In genomic region chr1:226870026-226870322, GRCh38 we compare ENCODE assay signal across 8 cellular contexts. TPM values are rescaled to one million over a fixed set of nuclear protein-coding genes. Genes with fewer than 3 reads are reported as not detected.
DNase-seq lines count a peak whose midpoint lies in the region; ATAC-seq, FAIRE-seq and TF ChIP-seq lines count a peak whose summit lies in the region.

No MANE protein-coding gene starts in this region.

- H3K9me3 ChIP-seq in CD4-positive, alpha-beta memory T cell (ENCODE audit: control insufficient read depth in 1 of 2, low read length in 2 of 2): no peaks in the 10 kb centered on the region
- H3K9me3 ChIP-seq in OCI-LY3 (ENCODE audit: insufficient read depth, low read length): no peaks in the 10 kb centered on the region

- H3K36me3 Mint-ChIP-seq in CD4-positive, alpha-beta memory T cell: no peaks in the 10 kb centered on the region
- peaks cover under 1% of the 10 kb centered on the region for H3K36me3 Mint-ChIP-seq in osteocyte (ENCODE audit: unreplicated experiment)

- peak overlapping the region; percentile 82 for H2AFZ ChIP-seq in OCI-LY3 (ENCODE audit: low read depth, low read length)

- peaks cover 17% of the 10 kb centered on the region for H3K4me1 ChIP-seq in CD4-positive, alpha-beta memory T cell (ENCODE audit: insufficient read depth, low read length)
- H3K4me1 ChIP-seq in OCI-LY3 (ENCODE audit: low read length): peaks cover 10% of the 10 kb centered on the region

- H3K4me3 ChIP-seq in CD4-positive, alpha-beta memory T cell (ENCODE audit: low read length in 2 of 2): peak overlapping the region in 1 of 2 donors; percentile 54
- peak overlapping the region; percentile 87 for H3K4me3 ChIP-seq in OCI-LY3 (ENCODE audit: low read length)

- no peaks in the 10 kb centered on the region for H3K36me3 ChIP-seq in CD4-positive, alpha-beta memory T cell (ENCODE audit: insufficient read depth, low read length)
- H3K36me3 ChIP-seq in OCI-LY3 (replicated peaks; ENCODE audit: low read depth, low read length): no peaks in the 10 kb centered on the region

- H3K27me3 Mint-ChIP-seq in CD4-positive, alpha-beta memory T cell: peaks cover 10 to 13% of the 10 kb centered on the region in 2 donors
- H3K27me3 Mint-ChIP-seq in osteocyte (ENCODE audit: unreplicated experiment): no peaks in the 10 kb centered on the region

- CTCF ChIA-PET in CD4-positive, alpha-beta memory T cell (lab: Charles Lee; ENCODE audit: partially characterized antibody): no interaction called here

- H3K79me2 ChIP-seq in OCI-LY3 (ENCODE audit: low read length): no peaks in the 10 kb centered on the region

- H3K4me3 Mint-ChIP-seq in CD4-positive, alpha-beta memory T cell: peak overlapping the region; percentile 77 to 90 (median 86)
- peak overlapping the region; percentile 78 for H3K4me3 Mint-ChIP-seq in osteocyte (ENCODE audit: unreplicated experiment)

- no peak for FAIRE-seq in RCC 7860 (lab: Jason Lieb, UNC)

- H3K27me3 ChIP-seq in CD4-positive, alpha-beta memory T cell (ENCODE audit: insufficient read depth, low read length): peaks cover 9% of the 10 kb centered on the region
- peaks cover 12% of the 10 kb centered on the region for H3K27me3 ChIP-seq in OCI-LY3 (ENCODE audit: low read depth, low read length)

- H3K9me3 Mint-ChIP-seq in CD4-positive, alpha-beta memory T cell: no peaks in the 10 kb centered on the region
- H3K9me3 Mint-ChIP-seq in osteocyte (ENCODE audit: unreplicated experiment): no peaks in the 10 kb centered on the region

- no peak for DNase-seq in CD4-positive, alpha-beta memory T cell
- DNase-seq in epithelial cell of prostate (ENCODE audit: low read depth, low spot score): no peak
- no peak for DNase-seq in osteocyte (ENCODE audit: extremely low spot score, unreplicated experiment)
- no peak for DNase-seq in RCC 7860 (ENCODE audit: low spot score)
- DNase-seq in anterior cingulate cortex (lab: John Stamatoyannopoulos, UW): no peak
- no peak for DNase-seq in kidney tubule cell (ENCODE audit: low spot score)

- H3K27ac Mint-ChIP-seq in CD4-positive, alpha-beta memory T cell: peak overlapping the region in 6 of 7 donors; percentile 6 to 78 (median 52)
- peak overlapping the region; percentile 69 for H3K27ac Mint-ChIP-seq in osteocyte (ENCODE audit: unreplicated experiment)

- H3K9ac ChIP-seq in OCI-LY3 (ENCODE audit: low read length): peak overlapping the region; percentile 71

- peaks cover 6 to 18% (median 10%) of the 10 kb centered on the region in 4 donors for H3K4me1 Mint-ChIP-seq in CD4-positive, alpha-beta memory T cell
- H3K4me1 Mint-ChIP-seq in osteocyte (ENCODE audit: unreplicated experiment): peaks cover 16% of the 10 kb centered on the region

- no peak overlapping the region for H3K27ac ChIP-seq in CD4-positive, alpha-beta memory T cell (ENCODE audit: low read depth, low read length)
- H3K27ac ChIP-seq in OCI-LY3 (ENCODE audit: low read length): no peak overlapping the region
- H3K27ac ChIP-seq in epithelial cell of prostate: peak overlapping the region; percentile 32

- intact Hi-C loops in CD4-positive, alpha-beta memory T cell (cut with micrococcal nuclease): no loop called here

- ATAC-seq in HG02884 (IDR thresholded peaks at IDR 0.05; ENCODE audit: unreplicated experiment): no peak

- no peak for TF ChIP-seq CTCF in OCI-LY3 (IDR thresholded peaks at IDR 0.05; ENCODE audit: low read depth, low read length)
- TF ChIP-seq CTCF in osteocyte (IDR thresholded peaks at IDR 0.05): no peak

- no peaks in the 10 kb centered on the region for H4K20me1 ChIP-seq in OCI-LY3 (ENCODE audit: insufficient read depth, low read length)

- peak overlapping the region; percentile 79 for H3K4me2 ChIP-seq in OCI-LY3 (ENCODE audit: low read length)

- POLR2A ChIA-PET in CD4-positive, alpha-beta memory T cell (lab: Charles Lee; ENCODE audit: partially characterized antibody): interaction anchor here (0.7 to 2.1 kb wide), 3 partner anchors 13 to 209 kb away, joined by 3 to 7 read pairs (median 3); no protein-coding TSS in a partner anchor

RNA-seq across cellular contexts. Expression of gene PSEN2, which starts 0.4 kb away (rescaled TPM):
- 1 to 10 TPM; 3.5 to 3.7 TPM for total RNA-seq in CD4-positive, alpha-beta memory T cell
- 1 to 10 TPM; 4.0 to 4.9 TPM for polyA plus RNA-seq in CD4-positive, alpha-beta memory T cell
- 18.8 and 22.8 TPM in 2 replicates for total RNA-seq in osteocyte
